1 cellular context compared by ENCODE assay signal in the genomic region with DNA sequence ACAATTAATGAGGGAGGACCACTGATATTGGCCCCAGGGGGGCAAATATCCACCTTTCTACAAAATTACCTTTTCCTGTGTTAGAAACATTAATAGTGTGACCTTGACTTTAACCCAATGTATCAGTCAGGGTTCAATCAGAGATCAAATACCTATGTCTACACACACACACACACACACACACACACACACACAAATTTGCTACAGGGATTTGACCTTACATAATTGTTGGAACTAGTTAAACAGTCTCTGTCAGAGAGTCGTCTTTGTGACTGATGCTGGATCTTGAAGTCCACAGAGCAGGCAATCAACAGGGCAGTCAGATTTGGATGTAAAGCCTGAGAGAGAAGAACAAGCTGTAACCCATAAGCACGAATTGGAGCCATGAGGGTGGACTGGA.
TF ChIP-seq lines count a peak whose summit lies in the region.

No MANE protein-coding gene starts in this region.

TF ChIP-seq in GM23338, 12 proteins besides CTCF, POLR2A, EP300 and RAD21 (continued from another document):
- TF ChIP-seq, protein P1, sequence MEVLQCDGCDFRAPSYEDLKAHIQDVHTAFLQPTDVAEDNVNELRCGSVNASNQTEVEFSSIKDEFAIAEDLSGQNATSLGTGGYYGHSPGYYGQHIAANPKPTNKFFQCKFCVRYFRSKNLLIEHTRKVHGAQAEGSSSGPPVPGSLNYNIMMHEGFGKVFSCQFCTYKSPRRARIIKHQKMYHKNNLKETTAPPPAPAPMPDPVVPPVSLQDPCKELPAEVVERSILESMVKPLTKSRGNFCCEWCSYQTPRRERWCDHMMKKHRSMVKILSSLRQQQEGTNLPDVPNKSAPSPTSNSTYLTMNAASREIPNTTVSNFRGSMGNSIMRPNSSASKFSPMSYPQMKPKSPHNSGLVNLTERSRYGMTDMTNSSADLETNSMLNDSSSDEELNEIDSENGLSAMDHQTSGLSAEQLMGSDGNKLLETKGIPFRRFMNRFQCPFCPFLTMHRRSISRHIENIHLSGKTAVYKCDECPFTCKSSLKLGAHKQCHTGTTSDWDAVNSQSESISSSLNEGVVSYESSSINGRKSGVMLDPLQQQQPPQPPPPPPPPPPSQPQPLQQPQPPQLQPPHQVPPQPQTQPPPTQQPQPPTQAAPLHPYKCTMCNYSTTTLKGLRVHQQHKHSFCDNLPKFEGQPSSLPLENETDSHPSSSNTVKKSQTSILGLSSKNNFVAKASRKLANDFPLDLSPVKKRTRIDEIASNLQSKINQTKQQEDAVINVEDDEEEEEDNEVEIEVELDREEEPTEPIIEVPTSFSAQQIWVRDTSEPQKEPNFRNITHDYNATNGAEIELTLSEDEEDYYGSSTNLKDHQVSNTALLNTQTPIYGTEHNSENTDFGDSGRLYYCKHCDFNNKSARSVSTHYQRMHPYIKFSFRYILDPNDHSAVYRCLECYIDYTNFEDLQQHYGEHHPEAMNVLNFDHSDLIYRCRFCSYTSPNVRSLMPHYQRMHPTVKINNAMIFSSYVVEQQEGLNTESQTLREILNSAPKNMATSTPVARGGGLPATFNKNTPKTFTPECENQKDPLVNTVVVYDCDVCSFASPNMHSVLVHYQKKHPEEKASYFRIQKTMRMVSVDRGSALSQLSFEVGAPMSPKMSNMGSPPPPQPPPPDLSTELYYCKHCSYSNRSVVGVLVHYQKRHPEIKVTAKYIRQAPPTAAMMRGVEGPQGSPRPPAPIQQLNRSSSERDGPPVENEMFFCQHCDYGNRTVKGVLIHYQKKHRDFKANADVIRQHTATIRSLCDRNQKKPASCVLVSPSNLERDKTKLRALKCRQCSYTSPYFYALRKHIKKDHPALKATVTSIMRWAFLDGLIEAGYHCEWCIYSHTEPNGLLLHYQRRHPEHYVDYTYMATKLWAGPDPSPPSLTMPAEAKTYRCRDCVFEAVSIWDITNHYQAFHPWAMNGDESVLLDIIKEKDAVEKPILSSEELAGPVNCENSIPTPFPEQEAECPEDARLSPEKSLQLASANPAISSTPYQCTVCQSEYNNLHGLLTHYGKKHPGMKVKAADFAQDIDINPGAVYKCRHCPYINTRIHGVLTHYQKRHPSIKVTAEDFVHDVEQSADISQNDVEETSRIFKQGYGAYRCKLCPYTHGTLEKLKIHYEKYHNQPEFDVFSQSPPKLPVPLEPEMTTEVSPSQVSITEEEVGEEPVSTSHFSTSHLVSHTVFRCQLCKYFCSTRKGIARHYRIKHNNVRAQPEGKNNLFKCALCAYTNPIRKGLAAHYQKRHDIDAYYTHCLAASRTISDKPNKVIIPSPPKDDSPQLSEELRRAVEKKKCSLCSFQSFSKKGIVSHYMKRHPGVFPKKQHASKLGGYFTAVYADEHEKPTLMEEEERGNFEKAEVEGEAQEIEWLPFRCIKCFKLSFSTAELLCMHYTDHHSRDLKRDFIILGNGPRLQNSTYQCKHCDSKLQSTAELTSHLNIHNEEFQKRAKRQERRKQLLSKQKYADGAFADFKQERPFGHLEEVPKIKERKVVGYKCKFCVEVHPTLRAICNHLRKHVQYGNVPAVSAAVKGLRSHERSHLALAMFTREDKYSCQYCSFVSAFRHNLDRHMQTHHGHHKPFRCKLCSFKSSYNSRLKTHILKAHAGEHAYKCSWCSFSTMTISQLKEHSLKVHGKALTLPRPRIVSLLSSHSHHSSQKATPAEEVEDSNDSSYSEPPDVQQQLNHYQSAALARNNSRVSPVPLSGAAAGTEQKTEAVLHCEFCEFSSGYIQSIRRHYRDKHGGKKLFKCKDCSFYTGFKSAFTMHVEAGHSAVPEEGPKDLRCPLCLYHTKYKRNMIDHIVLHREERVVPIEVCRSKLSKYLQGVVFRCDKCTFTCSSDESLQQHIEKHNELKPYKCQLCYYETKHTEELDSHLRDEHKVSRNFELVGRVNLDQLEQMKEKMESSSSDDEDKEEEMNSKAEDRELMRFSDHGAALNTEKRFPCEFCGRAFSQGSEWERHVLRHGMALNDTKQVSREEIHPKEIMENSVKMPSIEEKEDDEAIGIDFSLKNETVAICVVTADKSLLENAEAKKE (CRISPR knock-in tag; IDR thresholded peaks at IDR 0.05), result no peak
- TF ChIP-seq ZNF114 (CRISPR knock-in tag; IDR thresholded peaks at IDR 0.05) (no peak), EZH2 (IDR thresholded peaks at IDR 0.05; ENCODE audit: low read depth, unreplicated experiment) (no peak), EZH2phosphoT487 (IDR thresholded peaks at IDR 0.05; ENCODE audit: unreplicated experiment) (no peak), JUNB (IDR thresholded peaks at IDR 0.05; ENCODE audit: unreplicated experiment) (no peak)
- TF ChIP-seq, protein P2, sequence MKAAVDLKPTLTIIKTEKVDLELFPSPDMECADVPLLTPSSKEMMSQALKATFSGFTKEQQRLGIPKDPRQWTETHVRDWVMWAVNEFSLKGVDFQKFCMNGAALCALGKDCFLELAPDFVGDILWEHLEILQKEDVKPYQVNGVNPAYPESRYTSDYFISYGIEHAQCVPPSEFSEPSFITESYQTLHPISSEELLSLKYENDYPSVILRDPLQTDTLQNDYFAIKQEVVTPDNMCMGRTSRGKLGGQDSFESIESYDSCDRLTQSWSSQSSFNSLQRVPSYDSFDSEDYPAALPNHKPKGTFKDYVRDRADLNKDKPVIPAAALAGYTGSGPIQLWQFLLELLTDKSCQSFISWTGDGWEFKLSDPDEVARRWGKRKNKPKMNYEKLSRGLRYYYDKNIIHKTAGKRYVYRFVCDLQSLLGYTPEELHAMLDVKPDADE (IDR thresholded peaks at IDR 0.05), result no peak
